In genomic region chr17:57714660-57715059, GRCh38 we compare ENCODE assay signal across 31 cellular contexts. TPM values are rescaled to one million over a fixed set of nuclear protein-coding genes. Genes with fewer than 3 reads are reported as not detected.
DNase-seq lines count a peak whose midpoint lies in the region; ATAC-seq and TF ChIP-seq lines count a peak whose summit lies in the region.
"Had no signal": no experiment of that assay in that cellular context is flagged by ENCODE, and none has a peak within 500 bp of the region (broad histone marks: within the 10 kb centered on the region; RNA-seq: fewer than 3 reads in every experiment).

No MANE protein-coding gene starts in this region.

- H3K27ac ChIP-seq in heart left ventricle: no peak overlapping the region
- no peak overlapping the region for H3K27ac ChIP-seq in right cardiac atrium (ENCODE audit: low read length)
- no peak overlapping the region for H3K27ac ChIP-seq in MM.1S (ENCODE audit: low read length)
- H3K27ac ChIP-seq in OCI-LY7 (ENCODE audit: low read depth, low read length, poor library complexity, severe bottlenecking): no peak overlapping the region
- H3K27ac ChIP-seq: ascending aorta, gastrocnemius medialis, hepatocyte, left lung, prostate gland, SJSA1, skin epidermis had no signal

- no peak overlapping the region for H2AFZ ChIP-seq in MM.1S (ENCODE audit: low read length)
- H2AFZ ChIP-seq in OCI-LY7 (ENCODE audit: low read length): no peak overlapping the region
- H2AFZ ChIP-seq: hepatocyte had no signal

- no peaks in the 10 kb centered on the region for H3K9me2 ChIP-seq in MM.1S (replicated peaks; ENCODE audit: insufficient read depth, low read length)
- H3K9me2 ChIP-seq in OCI-LY7 (ENCODE audit: insufficient read depth, low read length): no peaks in the 10 kb centered on the region

- WGBS in heart left ventricle, 4 donors: 50 to 65% (median 58%) methylated on average over 7 of the region's 7 CpGs
- WGBS in right cardiac atrium: 44% methylated on average over 7 of the region's 7 CpGs
- 27 to 40% methylated on average over 7 of the region's 7 CpGs for WGBS in lower leg skin, 2 donors

- H3K4me3 ChIP-seq in heart left ventricle (no peak overlapping the region), right cardiac atrium (ENCODE audit: low read length) (no peak overlapping the region), MM.1S (ENCODE audit: low read length) (no peak overlapping the region), OCI-LY7 (ENCODE audit: low read depth, low read length, poor library complexity, severe bottlenecking) (no peak overlapping the region), lower leg skin (ENCODE audit: low read depth, poor library complexity, severe bottlenecking) (no peak overlapping the region)
- H3K4me3 ChIP-seq: ascending aorta, gastrocnemius medialis, hepatocyte, left lung, prostate gland, SJSA1, skin epidermis had no signal

- no peaks in the 10 kb centered on the region for H3K9me3 ChIP-seq in heart left ventricle
- no peaks in the 10 kb centered on the region for H3K9me3 ChIP-seq in right cardiac atrium (ENCODE audit: control insufficient read depth, low read length)
- H3K9me3 ChIP-seq in MM.1S (replicated peaks; ENCODE audit: insufficient read depth, low read length): no peaks in the 10 kb centered on the region
- peaks cover 5% of the 10 kb centered on the region; the same call in 1 of the 2 replicates for H3K9me3 ChIP-seq in OCI-LY7 (ENCODE audit: low read length)
- H3K9me3 ChIP-seq: ascending aorta, gastrocnemius medialis, prostate gland, SJSA1 had no signal

- no peaks in the 10 kb centered on the region for H3F3A ChIP-seq in MM.1S (ENCODE audit: insufficient read depth, low read length)

- no peaks in the 10 kb centered on the region for H3K79me2 ChIP-seq in MM.1S (ENCODE audit: low read length)
- no peaks in the 10 kb centered on the region for H3K79me2 ChIP-seq in OCI-LY7 (ENCODE audit: insufficient read depth, low read depth, low read length)
- H3K79me2 ChIP-seq: hepatocyte had no signal

- CTCF ChIA-PET in OCI-LY7 (lab: Charles Lee; ENCODE audit: unreplicated experiment): no interaction called here

- DNase-seq in heart left ventricle: peak in 2 of 5 donors; percentile 38 to 44
- no peak for DNase-seq in left cardiac atrium
- DNase-seq in NCI-H748 treated with DMSO at 0.1 percent for 48 hours (lab: John Stamatoyannopoulos, UW): peak; percentile 61
- DNase-seq in right cardiac atrium: peak in 2 of 3 donors; percentile 61 to 69
- DNase-seq in activated CD4-positive, alpha-beta T cell treated with anti-CD3 and anti-CD28 coated beads for 4 hours: no peak
- DNase-seq in MM.1S: no peak
- DNase-seq in OCI-LY7 (ENCODE audit: low spot score): no peak
- DNase-seq in lower leg skin (ENCODE audit: low spot score in 2 of 2): no peak
- DNase-seq: activated CD8-positive, alpha-beta T cell treated with anti-CD3 and anti-CD28 coated beads for 36 hours; activated gamma-delta T cell; activated naive CD8-positive, alpha-beta T cell treated with anti-CD3 and anti-CD28 coated beads, Interleukin-2, amount 10 ng/mL, durations not matched to agents 7 days and 5 days; caudate nucleus; CD4-positive, alpha-beta memory T cell; DMS 273 treated with DMSO at 0.1 percent for 48 hours; gastrocnemius medialis; GDM1; left lung; NCI-H2107; NCI-H446 treated with DMSO at 0.1 percent for 48 hours had no signal

- TF ChIP-seq CTCF in heart left ventricle (IDR thresholded peaks at IDR 0.05) (no peak), MM.1S (IDR thresholded peaks at IDR 0.05; ENCODE audit: low read length) (no peak), OCI-LY7 (conservative IDR thresholded peaks at IDR 0.05; ENCODE audit: low read length) (no peak), lower leg skin (IDR thresholded peaks at IDR 0.05) (no peak)

- H3K4me1 ChIP-seq in heart left ventricle (no peaks in the 10 kb centered on the region), right cardiac atrium (ENCODE audit: control insufficient read depth, insufficient read depth, low read length) (no peaks in the 10 kb centered on the region), MM.1S (ENCODE audit: low read length) (no peaks in the 10 kb centered on the region), OCI-LY7 (ENCODE audit: insufficient read depth, low read length, poor library complexity, severe bottlenecking) (no peaks in the 10 kb centered on the region)
- H3K4me1 ChIP-seq: ascending aorta, gastrocnemius medialis, left lung, prostate gland, SJSA1 had no signal

- H3K4me2 ChIP-seq in MM.1S (ENCODE audit: low read depth, low read length): no peak overlapping the region
- H3K4me2 ChIP-seq in OCI-LY7 (ENCODE audit: low read length): no peak overlapping the region
- H3K4me2 ChIP-seq: hepatocyte had no signal

- POLR2A ChIA-PET in OCI-LY7 (lab: Charles Lee): no interaction called here

- H3K27me3 ChIP-seq in heart left ventricle (peaks cover 0 to 8% (median 0%) of the 10 kb centered on the region in 9 donors), right cardiac atrium (ENCODE audit: control insufficient read depth, insufficient read depth) (no peaks in the 10 kb centered on the region), MM.1S (replicated peaks; ENCODE audit: insufficient read depth, low read length) (no peaks in the 10 kb centered on the region)
- H3K27me3 ChIP-seq: ascending aorta, gastrocnemius medialis had no signal

- ATAC-seq in heart left ventricle (peak in 3 of 4 donors; percentile 42 to 63 (median 53)), left cardiac atrium (no peak), right cardiac atrium (peak in 1 of 2 donors; percentile 47)
- ATAC-seq: activated CD4-positive, CD25-positive, alpha-beta regulatory T cell treated with anti-CD3 and anti-CD28 coated beads, Interleukin-2, amount 50 U/mL, for 24 hours; activated CD8-positive, alpha-beta T cell treated with anti-CD3 and anti-CD28 coated beads for 36 hours; gastrocnemius medialis; left lung; naive thymus-derived CD4-positive, alpha-beta T cell; stimulated activated naive CD8-positive, alpha-beta T cell treated with anti-CD3 and anti-CD28 coated beads, Interleukin-15, amount 100 ng/mL, for 72 hours had no signal

- H3K9ac ChIP-seq in MM.1S (ENCODE audit: low read length): no peak overlapping the region

- no TSS peak for BruUV-seq in OCI-LY7 (replicated peaks; lab: Mats Ljungman, UMichigan)

- H3K36me3 ChIP-seq in heart left ventricle: no peaks in the 10 kb centered on the region
- no peaks in the 10 kb centered on the region for H3K36me3 ChIP-seq in MM.1S (replicated peaks; ENCODE audit: insufficient read depth, low read length)
- H3K36me3 ChIP-seq in OCI-LY7 (ENCODE audit: insufficient read depth, low read length): no peaks in the 10 kb centered on the region; the same call in 1 of the 2 replicates
- H3K36me3 ChIP-seq: ascending aorta, gastrocnemius medialis, left lung, prostate gland, SJSA1 had no signal

- H4K20me1 ChIP-seq in MM.1S (ENCODE audit: insufficient read depth, low read length): no peaks in the 10 kb centered on the region
- no peaks in the 10 kb centered on the region for H4K20me1 ChIP-seq in OCI-LY7 (ENCODE audit: insufficient read depth, low read length)

- TF ChIP-seq POLR2A in heart left ventricle (IDR thresholded peaks at IDR 0.05): no peak
- TF ChIP-seq POLR2A in lower leg skin (IDR thresholded peaks at IDR 0.05): no peak

- intact Hi-C loops in heart left ventricle (cut with DNase I): no loop called here
- intact Hi-C loops in left cardiac atrium (cut with DNase I): no loop called here
- intact Hi-C loops in right cardiac atrium (cut with DNase I): no loop called here
- intact Hi-C loops in OCI-LY7 (cut with micrococcal nuclease; ENCODE audit: unreplicated experiment): no loop called here
- intact Hi-C loops in lower leg skin (cut with DNase I; ENCODE audit: low total_unique reads): no loop called here

RNA-seq across cellular contexts. Expression of gene CCDC182, which starts 30.4 kb away (rescaled TPM):
- not detected for total RNA-seq in heart left ventricle
- not detected for polyA plus RNA-seq in heart left ventricle
- not detected for total RNA-seq in left cardiac atrium
- total RNA-seq in right cardiac atrium: not detected
- not detected for polyA plus RNA-seq in right cardiac atrium
- total RNA-seq in OCI-LY7 (2014; rRNA removed; shearing (Covaris generic)): not detected in 2 replicates
- not detected in 2 replicates for total RNA-seq in OCI-LY7 (2022)
- not detected for total RNA-seq in lower leg skin
- total RNA-seq: A673; activated CD8-positive, alpha-beta T cell treated with anti-CD3 and anti-CD28 coated beads for 36 hours; activated naive CD8-positive, alpha-beta T cell treated with anti-CD3 and anti-CD28 coated beads, Interleukin-2, amount 10 ng/mL, durations not matched to agents 7 days and 5 days; ascending aorta; CD4-positive, alpha-beta memory T cell; gastrocnemius medialis; hepatocyte; left lung; MCF 10A; mesothelial cell of epicardium; naive thymus-derived CD4-positive, alpha-beta T cell; SJSA1; T-helper 1 cell treated with Interleukin-12 subunit alpha and Interleukin-12 subunit beta and Interleukin-4 antibody, amounts not matched to agents 30 ng/mL and 1 ng/mL, for 36 hours had no signal
- polyA plus RNA-seq: CD4-positive, alpha-beta memory T cell; hepatocyte; naive thymus-derived CD4-positive, alpha-beta T cell had no signal

Comparison
In these comparisons a context has a peak if more than half of its experiments do, and no peak if none do; other contexts are left out.
1. ATAC-seq: peak in heart left ventricle (3 of 4); none in left cardiac atrium (0 of 2).
2. DNase-seq: peak in NCI-H748 treated with DMSO at 0.1 percent for 48 hours (single experiment) and right cardiac atrium (2 of 3); none in left cardiac atrium (single experiment), activated CD4-positive, alpha-beta T cell treated with anti-CD3 and anti-CD28 coated beads for 4 hours (0 of 2), MM.1S (single experiment), OCI-LY7 (single experiment) and lower leg skin (0 of 2).